ENCODE assay signal across 8 cellular contexts in the genomic region with DNA sequence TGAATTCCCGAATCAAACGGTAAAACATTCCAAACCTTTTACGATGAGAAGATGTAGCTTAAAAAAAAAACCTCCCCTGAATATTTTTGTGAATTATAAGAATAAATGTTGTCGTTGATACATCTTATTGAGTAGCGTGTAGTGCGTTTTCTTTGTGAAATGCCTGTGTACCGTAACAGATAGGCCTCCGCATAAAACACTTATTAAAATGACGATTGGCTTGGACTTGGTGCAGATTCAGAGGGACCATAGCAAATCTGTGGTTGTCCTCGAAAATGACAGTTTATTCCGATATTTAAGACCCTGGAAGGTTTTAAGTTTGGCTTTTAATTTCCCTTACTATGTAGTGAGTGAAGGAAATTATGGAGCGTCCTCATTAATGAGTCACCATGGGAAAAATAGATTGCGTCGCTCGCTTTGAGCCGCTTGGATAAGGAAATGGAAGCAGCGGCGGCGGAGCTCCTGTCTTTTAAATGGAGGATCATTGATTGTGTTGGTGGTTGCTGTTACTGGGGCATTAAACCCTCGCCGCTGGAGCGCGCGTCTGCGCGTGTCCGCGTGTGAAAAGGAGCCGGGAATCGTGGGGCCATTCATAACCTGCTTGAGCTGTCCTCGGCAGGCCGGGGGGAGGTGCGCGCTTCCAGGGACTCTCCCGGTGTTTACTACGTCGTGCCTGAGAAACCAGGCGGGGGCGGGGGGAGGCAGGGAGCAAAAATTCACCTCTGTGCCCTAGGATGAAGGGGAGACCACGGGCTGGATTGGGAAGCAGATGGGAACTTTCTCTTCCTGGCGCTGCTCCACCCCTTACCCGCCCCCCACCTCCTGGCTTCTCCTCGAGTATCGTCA. TPM values are rescaled to one million over a fixed set of nuclear protein-coding genes. Genes with fewer than 3 reads are reported as not detected.
DNase-seq lines count a peak whose midpoint lies in the region; ATAC-seq, FAIRE-seq and TF ChIP-seq lines count a peak whose summit lies in the region.

No MANE protein-coding gene starts in this region.

- H4K20me1 ChIP-seq in SU-DHL-6 (ENCODE audit: low read depth, low read length), result peaks cover 4% of the 10 kb centered on the region

- peak overlapping the region; percentile 94 for H3K4me2 ChIP-seq in SU-DHL-6 (ENCODE audit: low read depth, low read length, poor library complexity, severe bottlenecking)

- no peaks in the 10 kb centered on the region for H3K9me2 ChIP-seq in SU-DHL-6 (replicated peaks; ENCODE audit: insufficient read depth, low read length)

- H3K9me3 ChIP-seq in SU-DHL-6 (ENCODE audit: insufficient read depth, low read length) (no peaks in the 10 kb centered on the region), left ventricle myocardium inferior (replicated peaks) (no peaks in the 10 kb centered on the region)

- H3F3A ChIP-seq in SU-DHL-6 (ENCODE audit: insufficient read depth), result peaks cover 43% of the 10 kb centered on the region

- H3K9ac ChIP-seq in SU-DHL-6 (ENCODE audit: low read length), result peak overlapping the region; percentile 77

- H3K27ac ChIP-seq in SU-DHL-6 (ENCODE audit: low read depth, low read length) (peak overlapping the region; percentile 98), left ventricle myocardium inferior (replicated peaks) (peak overlapping the region; percentile 98)

- peaks cover 89% of the 10 kb centered on the region for H3K4me1 ChIP-seq in left ventricle myocardium inferior

- H3K27me3 ChIP-seq in SU-DHL-6 (ENCODE audit: low read length) (no peaks in the 10 kb centered on the region), left ventricle myocardium inferior (ENCODE audit: low read depth) (no peaks in the 10 kb centered on the region)

- no peak for TF ChIP-seq CTCF in SU-DHL-6 (IDR thresholded peaks at IDR 0.05; ENCODE audit: insufficient read depth, low read length, poor library complexity, severe bottlenecking)
- no peak for TF ChIP-seq CTCF in left ventricle myocardium inferior (IDR thresholded peaks at IDR 0.05; ENCODE audit: borderline replicate concordance)

- peaks cover 78% of the 10 kb centered on the region for H3K79me2 ChIP-seq in SU-DHL-6 (ENCODE audit: insufficient read depth, low read length)

- no peak for ATAC-seq in GM18498 (IDR thresholded peaks at IDR 0.05; ENCODE audit: unreplicated experiment)

- no peaks in the 10 kb centered on the region for H3K36me3 ChIP-seq in SU-DHL-6 (ENCODE audit: low read length)
- no peaks in the 10 kb centered on the region for H3K36me3 ChIP-seq in left ventricle myocardium inferior

- intact Hi-C loops in left ventricle myocardium inferior (cut with micrococcal nuclease) (no loop called here), posterior cingulate gyrus (cut with DNase I) (loop anchor here (1.0 kb wide), 1 partner anchor 36 kb away; no protein-coding TSS in a partner anchor)

- H2AFZ ChIP-seq in SU-DHL-6 (ENCODE audit: low read depth, low read length, severe bottlenecking), result no peak overlapping the region

- no peak for FAIRE-seq in urothelium cell line (lab: Jason Lieb, UNC)

- H3K4me3 ChIP-seq in SU-DHL-6 (ENCODE audit: insufficient read depth, low read length, poor library complexity, severe bottlenecking), result peak overlapping the region; percentile 88
- peak overlapping the region; percentile 76 for H3K4me3 ChIP-seq in left ventricle myocardium inferior

- peak; percentile 68 for DNase-seq in GDM1 (lab: John Stamatoyannopoulos, UW)
- peak; percentile 86 to 94 (median 89) for DNase-seq in NCI-H1417 (lab: John Stamatoyannopoulos, UW)
- DNase-seq in amniotic epithelial cell (ENCODE audit: low read depth), result peak; percentile 84
- peak; percentile 83 for DNase-seq in left ventricle myocardium inferior
- DNase-seq in posterior cingulate gyrus, result peak; percentile 84 to 98 (median 88)
- DNase-seq in urothelium cell line (ENCODE audit: low spot score), result peak; percentile 64

RNA-seq across cellular contexts. Expression of a gene that starts 1.6 kb away (rescaled TPM):
- 20.8 TPM for total RNA-seq in left ventricle myocardium inferior

RNA-seq across cellular contexts. Expression of a gene that starts 41.7 kb away (rescaled TPM):
- 6.0 TPM for total RNA-seq in left ventricle myocardium inferior
